12 cellular contexts compared by ENCODE assay signal in the genomic region with DNA sequence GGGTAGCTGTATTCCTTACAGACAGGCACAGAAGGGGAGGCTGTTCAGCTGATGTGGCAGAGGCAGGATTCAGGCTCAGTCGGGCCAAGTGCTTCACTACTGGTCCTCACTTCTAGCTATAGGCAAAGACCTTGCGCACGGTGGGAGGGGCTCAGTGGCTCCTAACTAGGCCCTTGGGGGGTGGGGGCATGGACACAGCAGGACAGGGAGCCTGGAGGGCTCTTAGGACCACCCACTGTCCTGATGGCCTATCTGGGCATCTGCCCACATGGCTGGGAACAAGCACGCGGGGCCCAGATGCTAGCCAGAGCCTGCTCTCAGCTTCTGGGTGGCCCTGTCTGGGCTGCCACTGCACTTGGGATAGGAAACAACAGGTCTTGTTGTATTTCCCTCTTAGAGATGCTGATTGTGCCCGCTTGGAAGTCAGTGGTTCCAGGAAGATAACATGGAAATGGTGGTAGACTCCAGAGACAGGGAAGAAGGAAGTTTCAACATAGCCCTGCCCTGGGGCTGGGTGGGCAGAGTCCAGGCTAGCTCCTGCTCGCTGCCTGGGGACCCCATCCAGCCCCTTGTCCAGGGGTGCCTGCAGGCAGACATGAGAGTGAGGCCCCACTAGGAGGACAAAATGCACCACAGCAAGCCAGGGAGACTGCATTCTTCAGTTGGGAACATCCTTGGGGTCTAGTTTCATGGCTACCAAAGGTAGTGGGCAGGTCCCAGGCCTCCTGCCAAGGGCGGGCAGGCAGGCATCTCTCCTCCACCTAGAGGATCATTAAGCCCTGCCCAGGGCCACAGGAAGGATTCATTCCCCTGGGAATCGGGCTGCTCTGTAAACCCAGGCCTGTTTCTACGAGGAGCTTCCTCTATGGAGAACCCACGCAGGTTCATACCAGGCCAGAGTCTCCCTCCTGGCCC.
A peak's percentile ranks its signal among the peaks of the same experiment; 100 is the strongest.
DNase-seq lines count a peak whose midpoint lies in the region; TF ChIP-seq lines count a peak whose summit lies in the region.
"Had no signal": no experiment of that assay in that cellular context is flagged by ENCODE, and none has a peak within 500 bp of the region (broad histone marks: within the 10 kb centered on the region; RNA-seq: fewer than 3 reads in every experiment).

No MANE protein-coding gene starts in this region.

- H3K27ac Mint-ChIP-seq in activated CD4-positive, alpha-beta T cell treated with anti-CD3 and anti-CD28 coated beads, Interleukin-2, amount 10 ng/mL, durations not matched to agents 24 days and 14 days, result no peak overlapping the region
- H3K27ac Mint-ChIP-seq: B cell; natural killer cell treated with Interleukin-12 subunit alpha and Interleukin-12 subunit beta and Interleukin-15 and Interleukin-18, amount 100 ng/mL, for 72 hours had no signal

- H3K9me3 ChIP-seq in BE2C (no peaks in the 10 kb centered on the region), Peyer's patch (no peaks in the 10 kb centered on the region), fibroblast of lung (ENCODE audit: control insufficient read depth, insufficient read depth, low read depth, low read length) (no peaks in the 10 kb centered on the region), sigmoid colon (no peaks in the 10 kb centered on the region)

- H3K27ac ChIP-seq in Peyer's patch (peak overlapping the region in 3 of 4 donors; percentile 14 to 81 (median 62)), fibroblast of lung (ENCODE audit: insufficient read depth, low read length) (peak overlapping the region; percentile 50), sigmoid colon (peak overlapping the region; percentile 26 to 40 (median 34))

- no peaks in the 10 kb centered on the region for H3K27me3 Mint-ChIP-seq in activated CD4-positive, alpha-beta T cell treated with anti-CD3 and anti-CD28 coated beads, Interleukin-2, amount 10 ng/mL, durations not matched to agents 24 days and 14 days
- H3K27me3 Mint-ChIP-seq: B cell; natural killer cell treated with Interleukin-12 subunit alpha and Interleukin-12 subunit beta and Interleukin-15 and Interleukin-18, amount 100 ng/mL, for 72 hours had no signal

- no peaks in the 10 kb centered on the region for H3K9me3 Mint-ChIP-seq in activated CD4-positive, alpha-beta T cell treated with anti-CD3 and anti-CD28 coated beads, Interleukin-2, amount 10 ng/mL, durations not matched to agents 24 days and 14 days
- H3K9me3 Mint-ChIP-seq: natural killer cell treated with Interleukin-12 subunit alpha and Interleukin-12 subunit beta and Interleukin-15 and Interleukin-18, amount 100 ng/mL, for 72 hours had no signal

- H4K20me1 ChIP-seq in fibroblast of lung (ENCODE audit: control insufficient read depth, extremely low read depth, insufficient read depth, low read length), result no peaks in the 10 kb centered on the region

- H3K4me3 ChIP-seq in BE2C (ENCODE audit: low read depth, low read length), result no peak overlapping the region
- peak overlapping the region in 2 of 4 donors; percentile 5 to 18 for H3K4me3 ChIP-seq in Peyer's patch
- no peak overlapping the region for H3K4me3 ChIP-seq in fibroblast of lung (replicated peaks in 1 of 4; ENCODE audit: control extremely low read depth in 1 of 4, insufficient read depth in 1 of 4, low read depth in 3 of 4, low read length in 4 of 4)
- H3K4me3 ChIP-seq in sigmoid colon, result no peak overlapping the region

- H3K4me2 ChIP-seq in fibroblast of lung (ENCODE audit: extremely low read depth, insufficient read depth, low read length), result no peak overlapping the region

- no peak overlapping the region for H3K9ac ChIP-seq in fibroblast of lung (ENCODE audit: insufficient read depth, low read length)

- H3K36me3 Mint-ChIP-seq in activated CD4-positive, alpha-beta T cell treated with anti-CD3 and anti-CD28 coated beads, Interleukin-2, amount 10 ng/mL, durations not matched to agents 24 days and 14 days (ENCODE audit: low read depth), result no peaks in the 10 kb centered on the region
- H3K36me3 Mint-ChIP-seq: natural killer cell treated with Interleukin-12 subunit alpha and Interleukin-12 subunit beta and Interleukin-15 and Interleukin-18, amount 100 ng/mL, for 72 hours had no signal

- no peaks in the 10 kb centered on the region for H3K4me1 Mint-ChIP-seq in activated CD4-positive, alpha-beta T cell treated with anti-CD3 and anti-CD28 coated beads, Interleukin-2, amount 10 ng/mL, durations not matched to agents 24 days and 14 days
- H3K4me1 Mint-ChIP-seq: B cell had no signal

- no peak overlapping the region for H2AFZ ChIP-seq in fibroblast of lung (ENCODE audit: low read length)

- 52 to 82% methylated on average over 11 of the region's 11 CpGs for WGBS in sigmoid colon, 2 donors

- TF ChIP-seq POLR2A in Peyer's patch (IDR thresholded peaks at IDR 0.05), result no peak
- TF ChIP-seq POLR2A in sigmoid colon (IDR thresholded peaks at IDR 0.05), result no peak

- no peak for TF ChIP-seq CTCF in BE2C (IDR thresholded peaks at IDR 0.05; ENCODE audit: low read depth, low read length)
- TF ChIP-seq CTCF in Peyer's patch (IDR thresholded peaks at IDR 0.05), result no peak
- TF ChIP-seq CTCF in fibroblast of lung (conservative IDR thresholded peaks at IDR 0.05 in 1 of 2, IDR thresholded peaks at IDR 0.05 in 1 of 2; ENCODE audit: low read depth in 1 of 2, low read length in 2 of 2), result no peak
- no peak for TF ChIP-seq CTCF in sigmoid colon (IDR thresholded peaks at IDR 0.05)

- no peak for TF ChIP-seq EP300 in sigmoid colon (IDR thresholded peaks at IDR 0.05)

- H3K27me3 ChIP-seq in BE2C (no peaks in the 10 kb centered on the region), Peyer's patch (no peaks in the 10 kb centered on the region), fibroblast of lung (ENCODE audit: control insufficient read depth, insufficient read depth, low read length) (no peaks in the 10 kb centered on the region), sigmoid colon (no peaks in the 10 kb centered on the region)

- H3K36me3 ChIP-seq in BE2C (peaks cover 33% of the 10 kb centered on the region), Peyer's patch (peaks cover 0 to 27% (median 0%) of the 10 kb centered on the region in 3 donors), fibroblast of lung (ENCODE audit: control insufficient read depth, insufficient read depth, low read length) (peaks cover 24% of the 10 kb centered on the region), sigmoid colon (peaks cover 0 to 51% (median 31%) of the 10 kb centered on the region in 4 donors)

- H3K4me3 Mint-ChIP-seq in activated CD4-positive, alpha-beta T cell treated with anti-CD3 and anti-CD28 coated beads, Interleukin-2, amount 10 ng/mL, durations not matched to agents 24 days and 14 days, result no peak overlapping the region
- H3K4me3 Mint-ChIP-seq: B cell; natural killer cell treated with Interleukin-12 subunit alpha and Interleukin-12 subunit beta and Interleukin-15 and Interleukin-18, amount 100 ng/mL, for 72 hours had no signal

- H3K4me1 ChIP-seq in BE2C, result peaks cover 5% of the 10 kb centered on the region; the same call in 1 of the 2 replicates
- H3K4me1 ChIP-seq in Peyer's patch, result peaks cover 0 to 29% (median 0%) of the 10 kb centered on the region in 4 donors
- H3K4me1 ChIP-seq in fibroblast of lung (ENCODE audit: control insufficient read depth, extremely low read depth, insufficient read depth, low read length), result peaks cover 5% of the 10 kb centered on the region
- peaks cover 0 to 36% (median 9%) of the 10 kb centered on the region in 4 donors for H3K4me1 ChIP-seq in sigmoid colon

- peaks cover 22% of the 10 kb centered on the region for H3K79me2 ChIP-seq in fibroblast of lung (ENCODE audit: control insufficient read depth, insufficient read depth, low read length)

- DNase-seq in BE2C, result peak; percentile 26
- DNase-seq in Peyer's patch, result no peak
- DNase-seq in fibroblast of lung (ENCODE audit: low read depth in 2 of 2), result no peak
- DNase-seq in sigmoid colon, result no peak
- DNase-seq in NCI-H2196 (lab: John Stamatoyannopoulos, UW; ENCODE audit: unreplicated experiment), result no peak
- DNase-seq in activated CD4-positive, alpha-beta T cell treated with anti-CD3 and anti-CD28 coated beads, Interleukin-2, amount 10 ng/mL, durations not matched to agents 24 days and 14 days, result no peak
- no peak for DNase-seq in NCI-H1048 (lab: John Stamatoyannopoulos, UW)
- DNase-seq in activated CD4-positive, alpha-beta T cell treated with anti-CD3 and anti-CD28 coated beads for 48 hours, result no peak
- DNase-seq: NCI-H1417, NCI-H748 treated with DMSO at 0.1 percent for 48 hours had no signal

- intact Hi-C loops in sigmoid colon (cut with DNase I), result no loop called here
- intact Hi-C loops in activated CD4-positive, alpha-beta T cell treated with anti-CD3 and anti-CD28 coated beads, Interleukin-2, amount 10 ng/mL, durations not matched to agents 24 days and 14 days (cut with micrococcal nuclease), result no loop called here
